23 cellular contexts compared by ENCODE assay signal in genomic region chr12:114401346-114402320, GRCh38. TPM values are rescaled to one million over a fixed set of nuclear protein-coding genes. Genes with fewer than 3 reads are reported as not detected.
DNase-seq lines count a peak whose midpoint lies in the region; ATAC-seq and TF ChIP-seq lines count a peak whose summit lies in the region.
"Had no signal": no experiment of that assay in that cellular context is flagged by ENCODE, and none has a peak within 500 bp of the region (broad histone marks: within the 10 kb centered on the region; RNA-seq: fewer than 3 reads in every experiment).

No MANE protein-coding gene starts in this region.

- CTCF ChIA-PET in T-cell (lab: Charles Lee), result no interaction called here

- H3K9ac ChIP-seq in endodermal cell (ENCODE audit: extremely low read depth, low read length, poor library complexity, severe bottlenecking), result no peak overlapping the region
- H3K9ac ChIP-seq: parathyroid adenoma had no signal

- H3K9me3 ChIP-seq in endodermal cell (ENCODE audit: control insufficient read depth, low read length) (no peaks in the 10 kb centered on the region), left lung (no peaks in the 10 kb centered on the region), upper lobe of right lung (no peaks in the 10 kb centered on the region)
- H3K9me3 ChIP-seq: A549, gastrocnemius medialis had no signal

- POLR2A ChIA-PET in T-cell (lab: Charles Lee), result no interaction called here

- H3K27me3 ChIP-seq in endodermal cell (ENCODE audit: control insufficient read depth, insufficient read depth, low read length, poor library complexity, severe bottlenecking) (peaks cover 100% of the 10 kb centered on the region), left lung (peaks cover 71 to 100% of the 10 kb centered on the region in 2 donors), upper lobe of right lung (peaks cover 95% of the 10 kb centered on the region)

- WGBS in endodermal cell (ENCODE audit: insufficient coverage in 1 of 2, insufficient read length in 1 of 2), 2 experiments, result 11 to 19% methylated on average over 6 to 9 of the region's 11 CpGs

- H3K27ac ChIP-seq in endodermal cell (ENCODE audit: low read depth, low read length) (no peak overlapping the region), left lung (peak overlapping the region; percentile 64 to 87), upper lobe of right lung (peak overlapping the region; percentile 79)
- H3K27ac ChIP-seq: A549, gastrocnemius medialis, HL-60, parathyroid adenoma had no signal

- DNase-seq in cardiac septum (ENCODE audit: low spot score) (peak; percentile 39), left cardiac atrium (no peak), endodermal cell (peak; percentile 41), left lung (no peak), upper lobe of right lung (no peak), activated T-cell treated with anti-CD3 and anti-CD28 coated beads for 4 hours (no peak), T-cell (no peak)
- DNase-seq: activated CD4-positive, alpha-beta T cell treated with anti-CD3 and anti-CD28 coated beads, Interleukin-2, amount 50 U/mL, for 4 hours; aorta; gastrocnemius medialis; GOT3; naive B cell; NCI-H1694 treated with DMSO at 0.1 percent for 48 hours; NK-92 treated with Interleukin-12 subunit alpha and Interleukin-12 subunit beta, amount 100 ng/mL, for 24 hours; small intestine; stimulated activated CD4-positive, alpha-beta T cell treated with anti-CD3 and anti-CD28 coated beads, Interleukin-4, amount 100 ng/mL, for 24 hours; substantia nigra; SW 1271 had no signal

- ATAC-seq in left cardiac atrium (no peak), left lung (no peak), upper lobe of right lung (no peak), T-cell (replicated peaks in 1 of 4) (no peak), GM21528 (IDR thresholded peaks at IDR 0.05; ENCODE audit: low FRiP score, unreplicated experiment) (no peak)
- ATAC-seq: A549, gastrocnemius medialis had no signal

- H3K4me3 ChIP-seq in endodermal cell (ENCODE audit: low read length) (no peak overlapping the region), left lung (peak overlapping the region; percentile 11), upper lobe of right lung (peak overlapping the region; percentile 55)
- H3K4me3 ChIP-seq: A549, gastrocnemius medialis had no signal

- H3K36me3 Mint-ChIP-seq in endodermal cell (ENCODE audit: low read depth) (no peaks in the 10 kb centered on the region), T-cell (no peaks in the 10 kb centered on the region)

- H3K27me3 Mint-ChIP-seq in endodermal cell (ENCODE audit: insufficient read depth), result peaks cover 100% of the 10 kb centered on the region
- peaks cover 71 to 97% of the 10 kb centered on the region in 2 donors for H3K27me3 Mint-ChIP-seq in T-cell

- H3K36me3 ChIP-seq in endodermal cell (ENCODE audit: control insufficient read depth, insufficient read depth, low read length) (no peaks in the 10 kb centered on the region), left lung (no peaks in the 10 kb centered on the region), upper lobe of right lung (no peaks in the 10 kb centered on the region)
- H3K36me3 ChIP-seq: gastrocnemius medialis had no signal

- H3K4me1 ChIP-seq in endodermal cell (ENCODE audit: control insufficient read depth, insufficient read depth, low read length) (no peaks in the 10 kb centered on the region), left lung (no peaks in the 10 kb centered on the region), upper lobe of right lung (no peaks in the 10 kb centered on the region)
- H3K4me1 ChIP-seq: A549, gastrocnemius medialis, parathyroid adenoma had no signal

- H3K4me1 Mint-ChIP-seq in endodermal cell (peaks cover 32% of the 10 kb centered on the region), T-cell (peaks cover 0 to 2% (median 0%) of the 10 kb centered on the region in 3 donors)

- intact Hi-C loops in cardiac septum (cut with DNase I) (loop anchor here (5.0 kb wide), 3 partner anchors 44 to 159 kb away; no protein-coding TSS in a partner anchor), left cardiac atrium (cut with DNase I) (loop anchor here in 1 of 2 donors (5.0 to 10.0 kb wide), 2 partner anchors 46 to 73 kb away; no protein-coding TSS in a partner anchor), left lung (cut with DNase I) (no loop called here), upper lobe of right lung (cut with DNase I) (no loop called here)

- no peak overlapping the region for H3K4me3 Mint-ChIP-seq in endodermal cell
- H3K4me3 Mint-ChIP-seq in T-cell, result no peak overlapping the region
- H3K4me3 Mint-ChIP-seq: naive B cell had no signal

- H3K27ac Mint-ChIP-seq in endodermal cell, result no peak overlapping the region
- no peak overlapping the region for H3K27ac Mint-ChIP-seq in T-cell

- TF ChIP-seq CTCF in endodermal cell (conservative IDR thresholded peaks at IDR 0.05), result no peak
- no peak for TF ChIP-seq CTCF in left lung (IDR thresholded peaks at IDR 0.05)
- no peak for TF ChIP-seq CTCF in upper lobe of right lung (IDR thresholded peaks at IDR 0.05)

- H3K9me3 Mint-ChIP-seq in endodermal cell (no peaks in the 10 kb centered on the region), T-cell (peaks cover 0 to 5% (median 0%) of the 10 kb centered on the region in 3 donors)

RNA-seq across cellular contexts. Expression of gene TBX5, which starts 4.3 kb away (rescaled TPM):
- total RNA-seq in cardiac septum, result 34.6 TPM
- 100 to 1,000 TPM; 116 to 236 TPM for total RNA-seq in left cardiac atrium
- not detected for total RNA-seq in endodermal cell
- 0.14 TPM for polyA plus RNA-seq in endodermal cell (2013, experiment 1 of 2)
- 0.17 TPM for polyA plus RNA-seq in endodermal cell (2013, experiment 2 of 2)
- 10 to 100 TPM; 16.8 to 18.1 TPM for total RNA-seq in left lung
- total RNA-seq in upper lobe of right lung, result 22.3 TPM
- under 1 TPM in 1 of 5 donors, not detected in 4; 0.13 TPM for total RNA-seq in T-cell
- total RNA-seq: gastrocnemius medialis, liver had no signal
- polyA plus RNA-seq: A549, small intestine had no signal

Comparison
In these comparisons a context has a peak if more than half of its experiments do, and no peak if none do; other contexts are left out.
1. DNase-seq: peak in cardiac septum (single experiment) and endodermal cell (single experiment); none in left cardiac atrium (single experiment), left lung (0 of 2), upper lobe of right lung (single experiment), activated T-cell treated with anti-CD3 and anti-CD28 coated beads for 4 hours (single experiment) and T-cell (0 of 34).
2. RNA of gene TBX5, which starts 4.3 kb away (total RNA-seq): 116 to 236 TPM in left cardiac atrium, 34.6 TPM in cardiac septum (single experiment), 22.3 TPM in upper lobe of right lung (single experiment) and 16.8 to 18.1 TPM in left lung; 0.13 TPM in T-cell and not detected in endodermal cell; every median in the first group is over 10 times any median in the second.